ENCODE assay signal across 16 cellular contexts in genomic region chr15:25832158-25832557, GRCh38. TPM values are rescaled to one million over a fixed set of nuclear protein-coding genes. Genes with fewer than 3 reads are reported as not detected.
DNase-seq lines count a peak whose midpoint lies in the region; ATAC-seq and TF ChIP-seq lines count a peak whose summit lies in the region.
"Had no signal": no experiment of that assay in that cellular context is flagged by ENCODE, and none has a peak within 500 bp of the region (broad histone marks: within the 10 kb centered on the region; RNA-seq: fewer than 3 reads in every experiment).

No MANE protein-coding gene starts in this region.

- H4K20me1 ChIP-seq in GM23338 (replicated peaks; ENCODE audit: insufficient read depth): no peaks in the 10 kb centered on the region

- H3K4me3 ChIP-seq in naive thymus-derived CD4-positive, alpha-beta T cell (ENCODE audit: low read length): no peak overlapping the region
- H3K4me3 ChIP-seq in uterus (no peak overlapping the region), GM23338 (no peak overlapping the region)
- H3K4me3 ChIP-seq: BLaER1 treated with 17β-estradiol and CSF1 and Interleukin-3, amounts not matched to agents 10 nM and 100 nM had no signal

- intact Hi-C loops in naive thymus-derived CD4-positive, alpha-beta T cell (cut with micrococcal nuclease): loop anchor here in 1 of 2 donors (1.0 to 2.0 kb wide), 2 partner anchors 15 to 21 kb away; no protein-coding TSS in a partner anchor
- intact Hi-C loops in uterus (cut with DNase I; ENCODE audit: low total_unique reads): no loop called here

- peaks cover 22 to 51% (median 31%) of the 10 kb centered on the region in 5 donors for H3K36me3 Mint-ChIP-seq in naive thymus-derived CD4-positive, alpha-beta T cell
- H3K36me3 Mint-ChIP-seq in GM23338 (ENCODE audit: low read depth) (no peaks in the 10 kb centered on the region), type B pancreatic cell (no peaks in the 10 kb centered on the region)
- H3K36me3 Mint-ChIP-seq: IgD-negative memory B cell had no signal

- H3K27me3 ChIP-seq in naive thymus-derived CD4-positive, alpha-beta T cell (ENCODE audit: control insufficient read depth in 2 of 2, insufficient read depth in 2 of 2, low read length in 2 of 2): no peaks in the 10 kb centered on the region
- H3K27me3 ChIP-seq in uterus (no peaks in the 10 kb centered on the region), GM23338 (ENCODE audit: insufficient read depth) (no peaks in the 10 kb centered on the region)

- no peak overlapping the region for H3K27ac ChIP-seq in naive thymus-derived CD4-positive, alpha-beta T cell (ENCODE audit: low read depth, low read length)
- H3K27ac ChIP-seq in uterus (peak overlapping the region; percentile 73), GM23338 (ENCODE audit: low read depth) (no peak overlapping the region)
- H3K27ac ChIP-seq: BLaER1 treated with 17β-estradiol and CSF1 and Interleukin-3, amounts not matched to agents 10 nM and 100 nM had no signal

- H3K9me2 ChIP-seq in GM23338 (ENCODE audit: insufficient read depth): no peaks in the 10 kb centered on the region

- no peaks in the 10 kb centered on the region for H3F3A ChIP-seq in GM23338 (replicated peaks; ENCODE audit: low read depth)

- DNase-seq in stimulated activated CD4-positive, alpha-beta T cell treated with anti-CD3 and anti-CD28 coated beads, Interleukin-15, amount 100 ng/mL, for 24 hours: peak; percentile 51
- DNase-seq in stimulated activated CD4-positive, alpha-beta T cell treated with anti-CD3 and anti-CD28 coated beads, Interleukin-2, amount 100 ng/mL, for 24 hours: no peak
- DNase-seq in amniotic stem cell (lab: John Stamatoyannopoulos, UW): peak; percentile 4
- peak in 1 of 9 donors; percentile 39 for DNase-seq in naive thymus-derived CD4-positive, alpha-beta T cell
- no peak for DNase-seq in uterus
- no peak for DNase-seq in occipital lobe (lab: John Stamatoyannopoulos, UW)
- DNase-seq in GM23338 (ENCODE audit: low spot score): no peak
- no peak for DNase-seq in type B pancreatic cell (ENCODE audit: extremely low spot score, unreplicated experiment)
- DNase-seq: activated effector memory CD4-positive, alpha-beta T cell treated with Interleukin-2 at 50 U/mL for 16 hours; foreskin fibroblast; NCI-H1417 treated with DMSO at 0.1 percent for 48 hours; NCI-H69; SIG-M5 had no signal

- TF ChIP-seq CTCF in uterus (IDR thresholded peaks at IDR 0.05) (no peak), GM23338 (conservative IDR thresholded peaks at IDR 0.05; ENCODE audit: low read depth in 2 of 2) (no peak), type B pancreatic cell (conservative IDR thresholded peaks at IDR 0.05) (no peak)

- POLR2A ChIA-PET in naive thymus-derived CD4-positive, alpha-beta T cell (lab: Charles Lee): interaction anchor here (0.6 to 1.8 kb wide), 4 partner anchors 13 to 38 kb away, joined by 3 to 4 read pairs (median 3); no protein-coding TSS in a partner anchor

- H3K4me1 Mint-ChIP-seq in naive thymus-derived CD4-positive, alpha-beta T cell: peaks cover 19 to 81% (median 64%) of the 10 kb centered on the region in 7 donors
- peaks cover 8% of the 10 kb centered on the region for H3K4me1 Mint-ChIP-seq in GM23338
- H3K4me1 Mint-ChIP-seq in type B pancreatic cell (ENCODE audit: unreplicated experiment): peaks cover 13% of the 10 kb centered on the region

- no peak for TF ChIP-seq POLR2A in uterus (IDR thresholded peaks at IDR 0.05)

- H3K4me1 ChIP-seq in naive thymus-derived CD4-positive, alpha-beta T cell (ENCODE audit: control insufficient read depth in 2 of 2, insufficient read depth in 2 of 2, low read length in 2 of 2): peaks cover 0 to 8% of the 10 kb centered on the region in 2 donors
- H3K4me1 ChIP-seq in uterus (peaks cover 0 to 5% of the 10 kb centered on the region in 2 donors), GM23338 (ENCODE audit: insufficient read depth) (no peaks in the 10 kb centered on the region)

- H3K27ac Mint-ChIP-seq in naive thymus-derived CD4-positive, alpha-beta T cell: peak overlapping the region in 8 of 9 donors; percentile 5 to 84 (median 48)
- H3K27ac Mint-ChIP-seq in GM23338 (no peak overlapping the region), type B pancreatic cell (no peak overlapping the region)

- H3K79me2 ChIP-seq in GM23338 (replicated peaks; ENCODE audit: insufficient read depth): no peaks in the 10 kb centered on the region

- ATAC-seq in naive thymus-derived CD4-positive, alpha-beta T cell: peak; percentile 12
- ATAC-seq in GM23338: no peak

- peaks cover 0 to 7% (median 0%) of the 10 kb centered on the region in 3 experiments for H3K9me3 ChIP-seq in naive thymus-derived CD4-positive, alpha-beta T cell (ENCODE audit: control insufficient read depth in 2 of 3, low read length in 3 of 3)
- no peaks in the 10 kb centered on the region for H3K9me3 ChIP-seq in uterus

- no peak overlapping the region for H2AFZ ChIP-seq in GM23338

- peaks cover 0 to 6% (median 4%) of the 10 kb centered on the region in 11 donors for H3K9me3 Mint-ChIP-seq in naive thymus-derived CD4-positive, alpha-beta T cell
- H3K9me3 Mint-ChIP-seq in GM23338 (no peaks in the 10 kb centered on the region), type B pancreatic cell (no peaks in the 10 kb centered on the region)

- H3K4me2 ChIP-seq in GM23338: no peak overlapping the region
- H3K4me2 ChIP-seq: BLaER1 treated with 17β-estradiol and CSF1 and Interleukin-3, amounts not matched to agents 10 nM and 100 nM had no signal

- peak overlapping the region in 7 of 10 donors; percentile 25 to 77 (median 53) for H3K4me3 Mint-ChIP-seq in naive thymus-derived CD4-positive, alpha-beta T cell
- H3K4me3 Mint-ChIP-seq in GM23338 (no peak overlapping the region), type B pancreatic cell (no peak overlapping the region)

- H3K27me3 Mint-ChIP-seq in naive thymus-derived CD4-positive, alpha-beta T cell: no peaks in the 10 kb centered on the region
- peaks cover 9% of the 10 kb centered on the region for H3K27me3 Mint-ChIP-seq in GM23338 (ENCODE audit: insufficient read depth, low read depth, poor library complexity)
- H3K27me3 Mint-ChIP-seq in type B pancreatic cell: peaks cover 4% of the 10 kb centered on the region

- CTCF ChIA-PET in naive thymus-derived CD4-positive, alpha-beta T cell (lab: Charles Lee): interaction anchor here (1.0 kb wide), 1 partner anchor 15 kb away, joined by 7 read pairs; no protein-coding TSS in a partner anchor

- peaks cover 0 to 10% (median 0%) of the 10 kb centered on the region in 3 experiments for H3K36me3 ChIP-seq in naive thymus-derived CD4-positive, alpha-beta T cell (ENCODE audit: control insufficient read depth in 2 of 3, insufficient read depth in 3 of 3, low read length in 3 of 3)
- H3K36me3 ChIP-seq in uterus (no peaks in the 10 kb centered on the region), GM23338 (ENCODE audit: insufficient read depth) (no peaks in the 10 kb centered on the region)

TF ChIP-seq in GM23338, 12 proteins besides CTCF, POLR2A, EP300 and RAD21 (continues in another document):
- TF ChIP-seq CREB1 (CRISPR knock-in tag; IDR thresholded peaks at IDR 0.05; ENCODE audit: low read depth) (no peak), EZH2phosphoT487 (IDR thresholded peaks at IDR 0.05; ENCODE audit: unreplicated experiment) (no peak), JUNB (IDR thresholded peaks at IDR 0.05; ENCODE audit: unreplicated experiment) (no peak)

RNA-seq across cellular contexts. Expression of gene ATP10A, which starts 31.0 kb away (rescaled TPM):
- 10 to 100 TPM; 56.7 to 86.4 (median 71.2) TPM for total RNA-seq in naive thymus-derived CD4-positive, alpha-beta T cell
- polyA plus RNA-seq in naive thymus-derived CD4-positive, alpha-beta T cell: 10 to 100 TPM in 1 of 2 donors, 1 to 10 TPM in 1; 7.2 to 18.5 TPM
- 1 to 10 TPM in 3 of 4 donors, under 1 TPM in 1; 0.29 to 3.8 (median 2.5) TPM for total RNA-seq in uterus
- total RNA-seq in occipital lobe: 0.78 TPM
- total RNA-seq in GM23338 (2014; rRNA removed; shearing (Covaris generic)): 0.97 and 5.6 TPM in 2 replicates
- 0.36 and 0.66 TPM in 2 replicates for polyA plus RNA-seq in GM23338 (2016; fragmentation: Nextera tagmentation; extraction: Ambion mirVana)
- total RNA-seq in type B pancreatic cell (ENCODE audit: low replicate concordance): 1.9 and 2.6 TPM in 2 replicates
- polyA plus RNA-seq: keratinocyte had no signal

Comparison
In these comparisons a context has a peak if more than half of its experiments do, and no peak if none do; other contexts are left out.
1. DNase-seq: peak in stimulated activated CD4-positive, alpha-beta T cell treated with anti-CD3 and anti-CD28 coated beads, Interleukin-15, amount 100 ng/mL, for 24 hours (single experiment) and amniotic stem cell (single experiment); none in stimulated activated CD4-positive, alpha-beta T cell treated with anti-CD3 and anti-CD28 coated beads, Interleukin-2, amount 100 ng/mL, for 24 hours (0 of 2), uterus (0 of 2), occipital lobe (single experiment), GM23338 (single experiment) and type B pancreatic cell (single experiment).
2. H3K27ac ChIP-seq: peak in uterus (2 of 2); none in naive thymus-derived CD4-positive, alpha-beta T cell (single experiment) and GM23338 (single experiment).
3. H3K27ac Mint-ChIP-seq: peak in naive thymus-derived CD4-positive, alpha-beta T cell (8 of 9); none in GM23338 (single experiment) and type B pancreatic cell (single experiment).
4. H3K4me3 Mint-ChIP-seq: peak in naive thymus-derived CD4-positive, alpha-beta T cell (7 of 10); none in GM23338 (single experiment) and type B pancreatic cell (single experiment).